Comparison of ENCODE assay signal across 26 cellular contexts in genomic region chr5:129078247-129078646, GRCh38.
"Had no signal": no experiment of that assay in that cellular context is flagged by ENCODE, and none has a peak within 500 bp of the region (broad histone marks: within the 10 kb centered on the region; RNA-seq: fewer than 3 reads in every experiment).

No MANE protein-coding gene starts in this region.

- H3K9me3 Mint-ChIP-seq: mesothelial cell of epicardium; naive B cell; natural killer cell; stimulated activated naive B cell treated with anti-CD40 and anti-IgM and Interleukin-4, amounts not matched to agents 10 μg/mL and 1 μg/mL and 100 μg/mL, for 72 hours had no signal

- H3K4me1 Mint-ChIP-seq: naive B cell; natural killer cell; stimulated activated naive B cell treated with anti-CD40 and anti-IgM and Interleukin-4, amounts not matched to agents 10 μg/mL and 1 μg/mL and 100 μg/mL, for 72 hours had no signal

- ATAC-seq: left colon; left lung; natural killer cell; right lobe of liver; stimulated activated naive B cell treated with anti-CD40 and anti-IgM and Interleukin-4, amounts not matched to agents 10 μg/mL and 1 μg/mL and 100 μg/mL, for 72 hours; stimulated activated naive CD8-positive, alpha-beta T cell treated with anti-CD3 and anti-CD28 coated beads, Interleukin-15, Interleukin-2, amounts not matched to agents 100 U/mL and 50 U/mL, for 24 hours had no signal

- H3K9me3 ChIP-seq: left lung, ovary, right atrium auricular region, right lobe of liver, stomach, testis, thyroid gland, transverse colon, upper lobe of left lung, vagina had no signal

- H3K4me3 ChIP-seq: left lung, lung, ovary, right atrium auricular region, right lobe of liver, skin epidermis, stomach, testis, thyroid gland, transverse colon, upper lobe of left lung, vagina had no signal

- H3K4me3 Mint-ChIP-seq: mesothelial cell of epicardium; naive B cell; natural killer cell; stimulated activated naive B cell treated with anti-CD40 and anti-IgM and Interleukin-4, amounts not matched to agents 10 μg/mL and 1 μg/mL and 100 μg/mL, for 72 hours had no signal

- H3K36me3 Mint-ChIP-seq: mesothelial cell of epicardium; naive B cell; natural killer cell; stimulated activated naive B cell treated with anti-CD40 and anti-IgM and Interleukin-4, amounts not matched to agents 10 μg/mL and 1 μg/mL and 100 μg/mL, for 72 hours had no signal

- H3K36me3 ChIP-seq: left lung, ovary, right atrium auricular region, right lobe of liver, stomach, thyroid gland, transverse colon, upper lobe of left lung, vagina had no signal

- H3K27ac ChIP-seq: left lung, ovary, right atrium auricular region, right lobe of liver, skin epidermis, stomach, testis, thyroid gland, transverse colon, upper lobe of left lung, vagina had no signal

- H3K4me1 ChIP-seq: left lung, right lobe of liver, stomach, thyroid gland, transverse colon, upper lobe of left lung, vagina had no signal

- H3K27me3 Mint-ChIP-seq: progenitor cell of endocrine pancreas had no signal

- H3K27me3 ChIP-seq: ovary, right atrium auricular region, right lobe of liver, stomach, testis, thyroid gland, transverse colon, upper lobe of left lung, vagina had no signal

- DNase-seq: hippocampal formation; kidney glomerular epithelial cell; left colon; left lung; mesendoderm; naive B cell; natural killer cell; ovary; right lobe of liver; stimulated activated CD4-positive, alpha-beta T cell treated with anti-CD3 and anti-CD28 coated beads, Interleukin-12 subunit alpha, Interleukin-12 subunit beta, amount 100 ng/mL, for 4 hours; stimulated activated CD4-positive, alpha-beta T cell treated with anti-CD3 and anti-CD28 coated beads, Interleukin-15, amount 100 ng/mL, for 24 hours; stimulated activated CD4-positive, alpha-beta T cell treated with anti-CD3 and anti-CD28 coated beads, Interleukin-2, amount 100 ng/mL, for 24 hours; stimulated activated CD4-positive, alpha-beta T cell treated with anti-CD3 and anti-CD28 coated beads, Interleukin-4, amount 100 ng/mL, for 1 hour; stimulated activated naive B cell treated with anti-CD40 and anti-IgM and Interleukin-4, amounts not matched to agents 10 μg/mL and 1 μg/mL and 100 μg/mL, for 72 hours; stimulated activated naive CD8-positive, alpha-beta T cell treated with anti-CD3 and anti-CD28 coated beads, Interleukin-15, Interleukin-2, amounts not matched to agents 100 U/mL and 50 U/mL, for 24 hours; stomach; testis; thyroid gland; transverse colon; upper lobe of left lung had no signal

- H3K27ac Mint-ChIP-seq: mesothelial cell of epicardium; naive B cell; natural killer cell; progenitor cell of endocrine pancreas; stimulated activated naive B cell treated with anti-CD40 and anti-IgM and Interleukin-4, amounts not matched to agents 10 μg/mL and 1 μg/mL and 100 μg/mL, for 72 hours had no signal
